ENCODE assay signal across 28 cellular contexts in the genomic region with DNA sequence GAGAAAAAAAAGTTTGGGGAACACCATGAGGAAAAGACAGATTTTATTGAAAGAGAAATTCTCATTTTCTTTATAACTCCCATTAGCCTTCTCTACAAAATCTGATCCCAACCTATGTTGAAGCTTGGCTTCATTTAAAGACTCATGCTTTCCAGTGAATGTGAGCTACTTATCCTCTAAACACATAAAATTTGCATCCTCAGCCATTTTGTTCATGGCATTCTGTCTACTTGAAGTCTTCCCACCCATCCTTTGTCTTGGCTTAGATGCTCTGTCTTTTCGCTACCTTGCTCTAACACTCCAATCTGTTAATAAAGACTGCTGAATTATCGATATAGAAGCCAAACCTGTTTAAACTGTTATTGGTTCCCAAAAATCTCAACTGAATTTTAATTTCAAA. TPM values are rescaled to one million over a fixed set of nuclear protein-coding genes. Genes with fewer than 3 reads are reported as not detected.
DNase-seq lines count a peak whose midpoint lies in the region; ATAC-seq, FAIRE-seq and TF ChIP-seq lines count a peak whose summit lies in the region.
"Had no signal": no experiment of that assay in that cellular context is flagged by ENCODE, and none has a peak within 500 bp of the region (broad histone marks: within the 10 kb centered on the region; RNA-seq: fewer than 3 reads in every experiment).

No MANE protein-coding gene starts in this region.

- H3K4me3 Mint-ChIP-seq in activated T-helper 2 cell treated with anti-CD3 and anti-CD28 coated beads, Interferon-gamma antibody, Interleukin-2, Interleukin-4, amounts not matched to agents 10 μg/mL and 5 μg/mL and 100 μg/mL, durations not matched to agents 14 hours and 24 hours and 36 hours (ENCODE audit: low read depth), result no peak overlapping the region
- H3K4me3 Mint-ChIP-seq: CD14-positive monocyte; CD4-positive, alpha-beta memory T cell; CD4-positive, CD25-positive, alpha-beta regulatory T cell; CD8-positive, alpha-beta memory T cell had no signal

- H3K36me3 ChIP-seq in HepG2 (replicated peaks in 1 of 2; ENCODE audit: control insufficient read depth in 1 of 2, insufficient read depth in 2 of 2, low read length in 2 of 2) (peaks cover 0 to 1% of the 10 kb centered on the region in 2 experiments; a peak in 2 of 5 replicates), right lobe of liver (no peaks in the 10 kb centered on the region), OCI-LY3 (replicated peaks; ENCODE audit: low read depth, low read length) (peaks cover 3% of the 10 kb centered on the region), K562 (ENCODE audit: control insufficient read depth, insufficient read depth, low read length) (no peaks in the 10 kb centered on the region)
- H3K36me3 ChIP-seq: BE2C had no signal

- H3K9me1 ChIP-seq in K562 (ENCODE audit: control insufficient read depth, insufficient read depth, low read length), result no peaks in the 10 kb centered on the region

- CTCF ChIA-PET in HepG2 (lab: Yijun Ruan, JAX; ENCODE audit: low intra/inter-chr PET ratio, low total read pairs) (no interaction called here), K562 (lab: Yijun Ruan, JAX; ENCODE audit: low intra/inter-chr PET ratio) (no interaction called here)

- H3K4me2 ChIP-seq in HepG2 (ENCODE audit: low read depth, low read length) (no peak overlapping the region), OCI-LY3 (ENCODE audit: low read length) (peak overlapping the region; percentile 29), K562 (ENCODE audit: insufficient read depth, low read length) (no peak overlapping the region)
- H3K4me2 ChIP-seq: BLaER1 had no signal

- DNase-seq in HepG2 (ENCODE audit: low spot score), result no peak
- no peak for DNase-seq in right lobe of liver
- DNase-seq in K562 (ENCODE audit: extremely low read depth in 1 of 4, low spot score in 3 of 4), result no peak
- no peak for DNase-seq in activated T-helper 2 cell treated with anti-CD3 and anti-CD28 coated beads, Interferon-gamma antibody, Interleukin-2, Interleukin-4, amounts not matched to agents 10 μg/mL and 5 μg/mL and 100 μg/mL, durations not matched to agents 14 hours and 24 hours and 36 hours (ENCODE audit: low spot score)
- DNase-seq: ACHN; BE2C; C1 segment of cervical spinal cord; CD4-positive, alpha-beta memory T cell; CD4-positive, CD25-positive, alpha-beta regulatory T cell; CD8-positive, alpha-beta memory T cell; COR-L47; DMS 273 treated with DMSO at 0.1 percent for 48 hours; DMS153; DMS53; DMS79; DND-41; EL; GDM1 had no signal

- no peak overlapping the region for H3K9ac ChIP-seq in HepG2 (ENCODE audit: insufficient read depth, low read depth, low read length)
- no peak overlapping the region for H3K9ac ChIP-seq in OCI-LY3 (ENCODE audit: low read length)
- H3K9ac ChIP-seq in K562 (ENCODE audit: insufficient read depth in 1 of 2, low read depth in 2 of 2, low read length in 2 of 2), result no peak overlapping the region
- H3K9ac ChIP-seq: BLaER1 had no signal

- ATAC-seq in HepG2, result no peak
- ATAC-seq in right lobe of liver, result no peak
- ATAC-seq in K562, result no peak
- ATAC-seq in GM18868 (IDR thresholded peaks at IDR 0.05; ENCODE audit: unreplicated experiment), result no peak
- ATAC-seq in GM21737 (IDR thresholded peaks at IDR 0.05; ENCODE audit: unreplicated experiment), result no peak
- ATAC-seq: GM12878 had no signal

- H3K4me1 ChIP-seq in HepG2 (ENCODE audit: insufficient read depth, low read length) (no peaks in the 10 kb centered on the region), right lobe of liver (no peaks in the 10 kb centered on the region), OCI-LY3 (ENCODE audit: low read length) (peaks cover 14% of the 10 kb centered on the region), K562 (replicated peaks in 1 of 2; ENCODE audit: control insufficient read depth in 2 of 2, insufficient read depth in 2 of 2, low read length in 2 of 2) (no peaks in the 10 kb centered on the region)
- H3K4me1 ChIP-seq: BE2C, BLaER1 had no signal

- H3K79me2 ChIP-seq in HepG2 (ENCODE audit: insufficient read depth, low read length) (peaks cover 3% of the 10 kb centered on the region), OCI-LY3 (ENCODE audit: low read length) (0 out of 2 replicates have a peak, but pooled peaks cover 5% of the 10 kb centered on the region), K562 (ENCODE audit: control insufficient read depth, insufficient read depth, low read length) (no peaks in the 10 kb centered on the region)

- H4K20me1 ChIP-seq in HepG2 (ENCODE audit: insufficient read depth, low read length) (no peaks in the 10 kb centered on the region), OCI-LY3 (ENCODE audit: insufficient read depth, low read length) (no peaks in the 10 kb centered on the region), K562 (replicated peaks; ENCODE audit: control insufficient read depth, insufficient read depth, low read length) (no peaks in the 10 kb centered on the region)

- no peaks in the 10 kb centered on the region for H3K27me3 ChIP-seq in HepG2 (ENCODE audit: control insufficient read depth in 1 of 2, insufficient read depth in 2 of 2, low read length in 2 of 2)
- no peaks in the 10 kb centered on the region for H3K27me3 ChIP-seq in right lobe of liver
- H3K27me3 ChIP-seq in OCI-LY3 (ENCODE audit: low read depth, low read length), result no peaks in the 10 kb centered on the region
- H3K27me3 ChIP-seq in K562 (ENCODE audit: control insufficient read depth in 2 of 2, insufficient read depth in 2 of 2, low read length in 2 of 2), result no peaks in the 10 kb centered on the region
- H3K27me3 ChIP-seq: BE2C, BLaER1 had no signal

- 98% methylated on average over 2 of the region's 2 CpGs for WGBS in HepG2 (ENCODE audit: low lambda C conversion rate)
- WGBS in right lobe of liver (ENCODE audit: insufficient coverage, low coverage, low lambda C conversion rate, missing lambda C conversion rate), result 100% methylated on average over 2 of the region's 2 CpGs
- 88% methylated on average over 2 of the region's 2 CpGs for WGBS in K562 (ENCODE audit: insufficient coverage, low coverage, missing lambda C conversion rate)

- H3K4me1 Mint-ChIP-seq in activated T-helper 2 cell treated with anti-CD3 and anti-CD28 coated beads, Interferon-gamma antibody, Interleukin-2, Interleukin-4, amounts not matched to agents 10 μg/mL and 5 μg/mL and 100 μg/mL, durations not matched to agents 14 hours and 24 hours and 36 hours (ENCODE audit: low read depth), result no peaks in the 10 kb centered on the region
- H3K4me1 Mint-ChIP-seq: CD14-positive monocyte had no signal

- FAIRE-seq in HepG2 (lab: Jason Lieb, UNC) (no peak), K562 (lab: Jason Lieb, UNC) (no peak)
- FAIRE-seq: GM12878, GM12892, GM18507 had no signal

- H3K27ac ChIP-seq in HepG2 (ENCODE audit: extremely low read length, insufficient read depth, low read length) (no peak overlapping the region), right lobe of liver (no peak overlapping the region), OCI-LY3 (ENCODE audit: low read length) (no peak overlapping the region), K562 (ENCODE audit: extremely low read depth, low read depth, low read length) (no peak overlapping the region)
- H3K27ac ChIP-seq: 22Rv1, BLaER1 had no signal

- no peaks in the 10 kb centered on the region for H3K27me3 Mint-ChIP-seq in activated T-helper 2 cell treated with anti-CD3 and anti-CD28 coated beads, Interferon-gamma antibody, Interleukin-2, Interleukin-4, amounts not matched to agents 10 μg/mL and 5 μg/mL and 100 μg/mL, durations not matched to agents 14 hours and 24 hours and 36 hours (ENCODE audit: low read depth)
- H3K27me3 Mint-ChIP-seq: CD4-positive, alpha-beta memory T cell; CD4-positive, CD25-positive, alpha-beta regulatory T cell; CD8-positive, alpha-beta memory T cell had no signal

- H3K9me3 ChIP-seq in HepG2 (ENCODE audit: low read length) (no peaks in the 10 kb centered on the region), right lobe of liver (no peaks in the 10 kb centered on the region), OCI-LY3 (ENCODE audit: insufficient read depth, low read length) (no peaks in the 10 kb centered on the region), K562 (replicated peaks; ENCODE audit: control insufficient read depth, insufficient read depth, low read depth, low read length) (no peaks in the 10 kb centered on the region)
- H3K9me3 ChIP-seq: BE2C, BLaER1 had no signal

- TF ChIP-seq CTCF in HepG2 (CRISPR knock-in tag; IDR thresholded peaks at IDR 0.05), result no peak
- TF ChIP-seq CTCF in right lobe of liver (IDR thresholded peaks at IDR 0.05), result no peak
- TF ChIP-seq CTCF in OCI-LY3 (IDR thresholded peaks at IDR 0.05; ENCODE audit: low read depth, low read length), result no peak
- no peak for TF ChIP-seq CTCF in K562 (IDR thresholded peaks at IDR 0.05 in 2 of 3, conservative IDR thresholded peaks at IDR 0.05 in 1 of 3; ENCODE audit: insufficient read depth in 2 of 3, low read depth in 1 of 3, low read length in 3 of 3)

- TF ChIP-seq RAD21 in HepG2 (CRISPR knock-in tag; IDR thresholded peaks at IDR 0.05), result no peak
- no peak for TF ChIP-seq RAD21 in K562 (CRISPR knock-in tag; conservative IDR thresholded peaks at IDR 0.05 in 1 of 2, IDR thresholded peaks at IDR 0.05 in 1 of 2)

- no TSS peak for BruUV-seq in HepG2 (replicated peaks; lab: Mats Ljungman, UMichigan)
- BruUV-seq in K562 (replicated peaks; lab: Mats Ljungman, UMichigan), result no TSS peak

- no peak for TF ChIP-seq EP300 in HepG2 (IDR thresholded peaks at IDR 0.05; ENCODE audit: low read depth in 2 of 2, low read length in 2 of 2)
- TF ChIP-seq EP300 in HepG2 (CRISPR knock-in tag; IDR thresholded peaks at IDR 0.05; ENCODE audit: borderline replicate concordance), result no peak
- no peak for TF ChIP-seq EP300 in K562 (IDR thresholded peaks at IDR 0.05; ENCODE audit: low read length)

- TF ChIP-seq POLR2A in HepG2 (IDR thresholded peaks at IDR 0.05; ENCODE audit: insufficient read depth in 1 of 2, low read depth in 2 of 2, low read length in 2 of 2) (no peak), right lobe of liver (IDR thresholded peaks at IDR 0.05) (no peak), K562 (conservative IDR thresholded peaks at IDR 0.05) (no peak)

- peaks cover 2% of the 10 kb centered on the region for H3K36me3 Mint-ChIP-seq in activated T-helper 2 cell treated with anti-CD3 and anti-CD28 coated beads, Interferon-gamma antibody, Interleukin-2, Interleukin-4, amounts not matched to agents 10 μg/mL and 5 μg/mL and 100 μg/mL, durations not matched to agents 14 hours and 24 hours and 36 hours (ENCODE audit: low read depth)

- H3K4me3 ChIP-seq in HepG2 (replicated peaks in 1 of 3; ENCODE audit: insufficient read depth in 1 of 3, low read depth in 2 of 3, low read length in 3 of 3) (no peak overlapping the region), right lobe of liver (no peak overlapping the region), OCI-LY3 (ENCODE audit: low read length) (no peak overlapping the region), K562 (no peak overlapping the region)
- H3K4me3 ChIP-seq: BLaER1, GM12878 had no signal

- in situ Hi-C loops in HepG2 (cut with HindIII; ENCODE audit: extremely low pct_ligation_motif_present, low pct_unique_long_range_greater_than_20kb), result no loop called here
- in situ Hi-C loops in K562 (cut with MboI), result no loop called here

- intact Hi-C loops in HepG2 (cut with micrococcal nuclease; ENCODE audit: unreplicated experiment) (no loop called here), right lobe of liver (cut with DNase I) (no loop called here), K562 (cut with micrococcal nuclease) (no loop called here)
- intact Hi-C loops in activated T-helper 2 cell treated with anti-CD3 and anti-CD28 coated beads, Interferon-gamma antibody, Interleukin-2, Interleukin-4, amounts not matched to agents 10 μg/mL and 5 μg/mL and 100 μg/mL, durations not matched to agents 14 hours and 24 hours and 36 hours (cut with micrococcal nuclease), result no loop called here

- no peak overlapping the region for H2AFZ ChIP-seq in HepG2 (ENCODE audit: low read length)
- no peak overlapping the region for H2AFZ ChIP-seq in OCI-LY3 (ENCODE audit: low read depth, low read length)
- no peak overlapping the region for H2AFZ ChIP-seq in K562 (ENCODE audit: low read depth, low read length)

- H3K9me3 Mint-ChIP-seq in activated T-helper 2 cell treated with anti-CD3 and anti-CD28 coated beads, Interferon-gamma antibody, Interleukin-2, Interleukin-4, amounts not matched to agents 10 μg/mL and 5 μg/mL and 100 μg/mL, durations not matched to agents 14 hours and 24 hours and 36 hours, result no peaks in the 10 kb centered on the region
- H3K9me3 Mint-ChIP-seq: CD4-positive, alpha-beta memory T cell; CD8-positive, alpha-beta memory T cell had no signal

- POLR2A ChIA-PET in HepG2 (lab: Yijun Ruan, JAX), result no interaction called here
- POLR2A ChIA-PET in K562 (lab: Yijun Ruan, JAX), result no interaction called here

- H3K27ac Mint-ChIP-seq in activated T-helper 2 cell treated with anti-CD3 and anti-CD28 coated beads, Interferon-gamma antibody, Interleukin-2, Interleukin-4, amounts not matched to agents 10 μg/mL and 5 μg/mL and 100 μg/mL, durations not matched to agents 14 hours and 24 hours and 36 hours, result no peak overlapping the region
- H3K27ac Mint-ChIP-seq: CD14-positive monocyte; CD4-positive, alpha-beta memory T cell; CD8-positive, alpha-beta memory T cell had no signal

RNA-seq across cellular contexts. Expression of a gene that starts 39.3 kb away (rescaled TPM):
- total RNA-seq in HepG2 (2016; rRNA removed; fragmentation: Illumina TruSeq; extraction: Trizol), result 10.2 and 15.0 TPM in 2 replicates
- total RNA-seq in HepG2 (2016; cell fraction: cytosol; rRNA removed; fragmentation: Illumina TruSeq; extraction: Trizol; ENCODE audit: low read depth), result 1.6 and 1.8 TPM in 2 replicates
- 9.2 and 15.1 TPM in 2 replicates for total RNA-seq in HepG2 (2016; cell fraction: insoluble cytoplasmic fraction; rRNA removed; fragmentation: Illumina TruSeq; extraction: Trizol)
- total RNA-seq in HepG2 (2016; cell fraction: membrane; rRNA removed; fragmentation: Illumina TruSeq; extraction: Trizol), result 5.3 and 5.6 TPM in 2 replicates
- 16.7 and 18.1 TPM in 2 replicates for total RNA-seq in HepG2 (2016; cell fraction: nucleus; rRNA removed; fragmentation: Illumina TruSeq; extraction: Trizol)
- 1.6 and 3.0 TPM in 2 replicates for polyA plus RNA-seq in HepG2 (2011; rRNA removed)
- 1.5 and 1.9 TPM in 2 replicates for polyA plus RNA-seq in HepG2 (2011; cell fraction: cytosol; rRNA removed)
- 6.3 and 9.6 TPM in 2 replicates for polyA plus RNA-seq in HepG2 (2011; cell fraction: nucleus; rRNA removed)
- polyA plus RNA-seq in HepG2 (2012), result 4.5 and 5.8 TPM in 2 replicates
- 0.75 and 0.80 TPM in 2 replicates for polyA plus RNA-seq in HepG2 (2016; cell fraction: cytosol; fragmentation: Illumina TruSeq; extraction: Trizol; ENCODE audit: low read depth)
- 5.6 and 5.9 TPM in 2 replicates for polyA plus RNA-seq in HepG2 (2016; cell fraction: insoluble cytoplasmic fraction; fragmentation: Illumina TruSeq; extraction: Trizol; ENCODE audit: low read depth)
- 2.3 and 2.7 TPM in 2 replicates for polyA plus RNA-seq in HepG2 (2016; cell fraction: membrane; fragmentation: Illumina TruSeq; extraction: Trizol; ENCODE audit: low read depth)
- 19.8 and 21.2 TPM in 2 replicates for polyA plus RNA-seq in HepG2 (2016; cell fraction: nucleus; fragmentation: Illumina TruSeq; extraction: Trizol; ENCODE audit: insufficient read depth, low read depth)
- 5.0 TPM in 1 of 2 replicates, not detected in the other for polyA minus RNA-seq in HepG2 (2011; rRNA and poly(A)+ RNA removed; ENCODE audit: low replicate concordance)
- polyA minus RNA-seq in HepG2 (2011; cell fraction: cytosol; rRNA and poly(A)+ RNA removed), result 2.5 and 4.1 TPM in 2 replicates
- polyA minus RNA-seq in HepG2 (2011; cell fraction: nucleus; rRNA and poly(A)+ RNA removed), result 2.4 and 4.5 TPM in 2 replicates
- 1 to 10 TPM in 5 of 6 experiments, under 1 TPM in 1; 0.95 to 5.0 (median 2.9) TPM for total RNA-seq in right lobe of liver
- total RNA-seq in K562 (2011; cell fraction: chromatin; rRNA removed; ENCODE audit: low replicate concordance), result not detected in 2 replicates
- total RNA-seq in K562 (2011; cell fraction: nucleolus; rRNA removed), result not detected in 2 replicates
- not detected in 2 replicates for total RNA-seq in K562 (2011; cell fraction: nucleoplasm; rRNA removed)
- not detected in 2 replicates for total RNA-seq in K562 (2014; rRNA removed)
- total RNA-seq in K562 (2014; rRNA removed; fragmentation: Illumina TruSeq; extraction: Trizol), result not detected in 2 replicates
- not detected in 2 replicates for total RNA-seq in K562 (2015; rRNA removed; fragmentation: Illumina TruSeq; extraction: Trizol)
- not detected in 2 replicates for total RNA-seq in K562 (2021)
- 0.01 TPM in 1 of 2 replicates, not detected in the other for polyA plus RNA-seq in K562 (2011; rRNA removed)
- polyA plus RNA-seq in K562 (2011; cell fraction: cytosol; rRNA removed), result 0.01 TPM in 1 of 2 replicates, not detected in the other
- 0.06 TPM in 1 of 2 replicates, not detected in the other for polyA plus RNA-seq in K562 (2011; cell fraction: nucleus; rRNA removed)
- 0.04 and 0.11 TPM in 2 replicates for polyA plus RNA-seq in K562 (2012)
- not detected in 2 replicates for polyA plus RNA-seq in K562 (2014; fragmentation: Illumina TruSeq; extraction: Trizol)
- under 1 TPM; 0.01 TPM for polyA plus RNA-seq in K562 (2014; fragmentation: Nextera tagmentation; extraction: Ambion mirVana)
- polyA plus RNA-seq in K562 (2014; rRNA removed), result 0.01 TPM in 1 of 2 replicates, not detected in the other
- under 0.01 and 0.03 TPM in 2 replicates for polyA minus RNA-seq in K562 (2011; rRNA and poly(A)+ RNA removed)
- polyA minus RNA-seq in K562 (2011; cell fraction: cytosol; rRNA and poly(A)+ RNA removed), result 0.09 TPM in 1 of 2 replicates, not detected in the other
- under 0.01 TPM in 1 of 2 replicates, not detected in the other for polyA minus RNA-seq in K562 (2011; cell fraction: nucleus; rRNA and poly(A)+ RNA removed)
- 0.05 and 0.11 TPM in 2 replicates for total RNA-seq in activated T-helper 2 cell treated with anti-CD3 and anti-CD28 coated beads, Interferon-gamma antibody, Interleukin-2, Interleukin-4, amounts not matched to agents 10 μg/mL and 5 μg/mL and 100 μg/mL, durations not matched to agents 14 hours and 24 hours and 36 hours
- total RNA-seq: A673; CD8-positive, alpha-beta memory T cell had no signal
- polyA plus RNA-seq: CD14-positive monocyte had no signal

RNA-seq across cellular contexts. Expression of a gene that starts 55.3 kb away (rescaled TPM):
- total RNA-seq in HepG2 (2016; rRNA removed; fragmentation: Illumina TruSeq; extraction: Trizol) (22.0 and 22.8 TPM in 2 replicates), right lobe of liver (10 to 100 TPM; 17.5 to 34.7 (median 20.2) TPM), K562 (2014; rRNA removed) (6.5 and 6.7 TPM in 2 replicates), K562 (2014; rRNA removed; fragmentation: Illumina TruSeq; extraction: Trizol) (2.0 and 3.5 TPM in 2 replicates), K562 (2015; rRNA removed; fragmentation: Illumina TruSeq; extraction: Trizol) (7.6 and 8.3 TPM in 2 replicates), K562 (2021) (7.4 and 7.5 TPM in 2 replicates)
- 4.7 and 4.9 TPM in 2 replicates for total RNA-seq in HepG2 (2016; cell fraction: cytosol; rRNA removed; fragmentation: Illumina TruSeq; extraction: Trizol; ENCODE audit: low read depth)
- total RNA-seq in HepG2 (2016; cell fraction: insoluble cytoplasmic fraction; rRNA removed; fragmentation: Illumina TruSeq; extraction: Trizol), result 18.5 and 23.5 TPM in 2 replicates
- total RNA-seq in HepG2 (2016; cell fraction: membrane; rRNA removed; fragmentation: Illumina TruSeq; extraction: Trizol), result 12.9 and 13.2 TPM in 2 replicates
- total RNA-seq in HepG2 (2016; cell fraction: nucleus; rRNA removed; fragmentation: Illumina TruSeq; extraction: Trizol), result 16.8 and 19.0 TPM in 2 replicates
- polyA plus RNA-seq in HepG2 (2011; rRNA removed) (15.2 and 17.3 TPM in 2 replicates), K562 (2011; rRNA removed) (3.0 and 6.5 TPM in 2 replicates), K562 (2014; fragmentation: Illumina TruSeq; extraction: Trizol) (5.9 and 6.9 TPM in 2 replicates), K562 (2014; fragmentation: Nextera tagmentation; extraction: Ambion mirVana) (under 1 TPM; 0.41 to 0.63 TPM), K562 (2014; rRNA removed) (5.9 and 6.2 TPM in 2 replicates)
- 9.2 and 11.9 TPM in 2 replicates for polyA plus RNA-seq in HepG2 (2011; cell fraction: cytosol; rRNA removed)
- polyA plus RNA-seq in HepG2 (2011; cell fraction: nucleus; rRNA removed), result 20.1 and 23.4 TPM in 2 replicates
- 13.4 and 14.5 TPM in 2 replicates for polyA plus RNA-seq in HepG2 (2012)
- polyA plus RNA-seq in HepG2 (2016; cell fraction: cytosol; fragmentation: Illumina TruSeq; extraction: Trizol; ENCODE audit: low read depth), result 5.3 and 5.4 TPM in 2 replicates
- 19.1 and 22.3 TPM in 2 replicates for polyA plus RNA-seq in HepG2 (2016; cell fraction: insoluble cytoplasmic fraction; fragmentation: Illumina TruSeq; extraction: Trizol; ENCODE audit: low read depth)
- 8.7 and 10.7 TPM in 2 replicates for polyA plus RNA-seq in HepG2 (2016; cell fraction: membrane; fragmentation: Illumina TruSeq; extraction: Trizol; ENCODE audit: low read depth)
- 19.4 and 22.9 TPM in 2 replicates for polyA plus RNA-seq in HepG2 (2016; cell fraction: nucleus; fragmentation: Illumina TruSeq; extraction: Trizol; ENCODE audit: insufficient read depth, low read depth)
- polyA minus RNA-seq in HepG2 (2011; rRNA and poly(A)+ RNA removed; ENCODE audit: low replicate concordance), result 14.3 and 29.5 TPM in 2 replicates
- polyA minus RNA-seq in HepG2 (2011; cell fraction: cytosol; rRNA and poly(A)+ RNA removed), result 11.9 and 13.8 TPM in 2 replicates
- polyA minus RNA-seq in HepG2 (2011; cell fraction: nucleus; rRNA and poly(A)+ RNA removed), result 28.6 and 28.8 TPM in 2 replicates
- total RNA-seq in K562 (2011; cell fraction: chromatin; rRNA removed; ENCODE audit: low replicate concordance), result 4.8 and 13.7 TPM in 2 replicates
- total RNA-seq in K562 (2011; cell fraction: nucleolus; rRNA removed), result 6.7 and 9.2 TPM in 2 replicates
- 8.7 and 9.6 TPM in 2 replicates for total RNA-seq in K562 (2011; cell fraction: nucleoplasm; rRNA removed)
- 3.3 and 4.1 TPM in 2 replicates for polyA plus RNA-seq in K562 (2011; cell fraction: cytosol; rRNA removed)
- polyA plus RNA-seq in K562 (2011; cell fraction: nucleus; rRNA removed), result 8.2 and 10.8 TPM in 2 replicates
- polyA plus RNA-seq in K562 (2012), result 7.9 and 28.0 TPM in 2 replicates
- polyA minus RNA-seq in K562 (2011; rRNA and poly(A)+ RNA removed), result 2.3 and 5.2 TPM in 2 replicates
- polyA minus RNA-seq in K562 (2011; cell fraction: cytosol; rRNA and poly(A)+ RNA removed), result 2.2 and 6.9 TPM in 2 replicates
- polyA minus RNA-seq in K562 (2011; cell fraction: nucleus; rRNA and poly(A)+ RNA removed), result 9.1 and 9.4 TPM in 2 replicates
- total RNA-seq in activated T-helper 2 cell treated with anti-CD3 and anti-CD28 coated beads, Interferon-gamma antibody, Interleukin-2, Interleukin-4, amounts not matched to agents 10 μg/mL and 5 μg/mL and 100 μg/mL, durations not matched to agents 14 hours and 24 hours and 36 hours, result 11.5 and 11.9 TPM in 2 replicates
